ENCODE assay signal across 11 cellular contexts in the genomic region with DNA sequence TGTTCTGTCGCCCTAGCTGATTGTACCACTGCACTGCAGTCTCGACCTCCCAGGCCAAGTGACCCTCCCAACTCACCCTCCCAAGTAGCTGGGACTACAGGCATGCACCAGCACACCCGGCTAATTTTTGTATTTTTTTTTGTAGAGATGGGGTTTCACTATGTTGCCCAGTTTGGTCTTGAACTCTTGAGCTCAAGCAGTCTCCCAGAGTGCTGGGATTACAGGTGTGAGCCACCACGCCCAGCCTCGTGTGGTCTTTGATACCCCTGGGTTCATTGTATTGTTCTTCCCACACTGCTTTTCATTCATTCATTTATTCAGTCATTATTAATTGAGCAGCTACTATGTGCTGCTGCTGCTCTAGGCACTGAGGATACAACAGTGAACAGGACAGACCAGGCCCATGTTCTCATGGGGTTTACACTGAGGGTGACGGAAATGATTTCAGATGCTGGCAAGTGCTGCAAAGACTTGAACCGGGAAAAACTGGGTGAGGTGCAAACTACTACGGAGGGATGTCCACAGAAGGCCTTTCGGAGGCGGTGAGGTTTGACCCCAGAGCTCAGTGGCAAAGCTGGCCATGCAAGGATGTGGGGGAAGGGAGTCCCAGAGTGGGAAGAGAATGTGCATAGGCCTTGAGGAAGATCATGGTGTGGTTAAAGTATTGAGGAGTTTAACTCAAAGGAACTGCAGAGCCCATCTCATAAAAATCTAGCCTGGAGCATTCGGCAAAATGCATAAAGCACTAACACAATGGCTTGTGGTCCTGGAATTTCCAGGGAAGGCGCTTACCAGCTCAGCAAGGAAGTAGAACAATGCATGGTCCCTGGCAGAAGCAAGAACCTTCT. TPM values are rescaled to one million over a fixed set of nuclear protein-coding genes. Genes with fewer than 3 reads are reported as not detected.
DNase-seq lines count a peak whose midpoint lies in the region; ATAC-seq and TF ChIP-seq lines count a peak whose summit lies in the region.
"Had no signal": no experiment of that assay in that cellular context is flagged by ENCODE, and none has a peak within 500 bp of the region (broad histone marks: within the 10 kb centered on the region; RNA-seq: fewer than 3 reads in every experiment).

No MANE protein-coding gene starts in this region.

- H3K27ac ChIP-seq in heart left ventricle (peak overlapping the region in 10 of 12 donors; percentile 1 to 78 (median 28)), transverse colon (peak overlapping the region; percentile 30 to 54 (median 42)), mesenchymal stem cell (ENCODE audit: low read length, poor library complexity, severe bottlenecking) (no peak overlapping the region)
- H3K27ac ChIP-seq: testis had no signal

- peak in 2 of 4 donors; percentile 59 to 69 for ATAC-seq in heart left ventricle
- ATAC-seq in Right ventricle myocardium superior (ENCODE audit: poor library complexity): no peak

- TF ChIP-seq POLR2A in heart left ventricle (IDR thresholded peaks at IDR 0.05) (no peak), transverse colon (IDR thresholded peaks at IDR 0.05) (no peak)

- peak overlapping the region; percentile 98 for H3K27ac Mint-ChIP-seq in activated CD4-positive, alpha-beta memory T cell treated with anti-CD3 and anti-CD28 coated beads, Interleukin-2, amount 10 ng/mL, durations not matched to agents 7 days and 5 days
- H3K27ac Mint-ChIP-seq in immature natural killer cell (peak overlapping the region; percentile 70 to 98 (median 92)), CD14-positive monocyte (no peak overlapping the region)

- no peak overlapping the region for H2BK120ac ChIP-seq in mesenchymal stem cell (ENCODE audit: low read depth, low read length)

- H3K4me1 ChIP-seq in heart left ventricle (peaks cover 0 to 63% (median 19%) of the 10 kb centered on the region in 12 donors), transverse colon (peaks cover 4 to 22% (median 10%) of the 10 kb centered on the region in 4 donors), mesenchymal stem cell (ENCODE audit: control insufficient read depth, insufficient read depth, low read depth, low read length) (peaks cover 7% of the 10 kb centered on the region)
- H3K4me1 ChIP-seq: testis had no signal

- H3K4ac ChIP-seq in mesenchymal stem cell (ENCODE audit: low read depth in 1 of 2, low read length in 2 of 2): no peak overlapping the region

- H4K8ac ChIP-seq in mesenchymal stem cell (ENCODE audit: low read length): no peak overlapping the region

- H2BK5ac ChIP-seq in mesenchymal stem cell (ENCODE audit: low read depth, low read length, poor library complexity, severe bottlenecking): no peak overlapping the region

- H3K36me3 ChIP-seq in heart left ventricle (no peaks in the 10 kb centered on the region), transverse colon (no peaks in the 10 kb centered on the region), mesenchymal stem cell (ENCODE audit: control insufficient read depth in 1 of 2, insufficient read depth in 2 of 2, low read depth in 1 of 2, low read length in 2 of 2) (peaks cover 0 to 3% of the 10 kb centered on the region in 2 experiments)

- peaks cover 73% of the 10 kb centered on the region for H3K4me1 Mint-ChIP-seq in activated CD4-positive, alpha-beta memory T cell treated with anti-CD3 and anti-CD28 coated beads, Interleukin-2, amount 10 ng/mL, durations not matched to agents 7 days and 5 days
- H3K4me1 Mint-ChIP-seq in immature natural killer cell (peaks cover 38 to 44% of the 10 kb centered on the region in 2 donors), CD14-positive monocyte (peaks cover 22% of the 10 kb centered on the region)

- H3K36me3 Mint-ChIP-seq in activated CD4-positive, alpha-beta memory T cell treated with anti-CD3 and anti-CD28 coated beads, Interleukin-2, amount 10 ng/mL, durations not matched to agents 7 days and 5 days (ENCODE audit: low read depth): peaks cover 42% of the 10 kb centered on the region
- peaks cover 0 to 10% (median 0%) of the 10 kb centered on the region in 3 donors for H3K36me3 Mint-ChIP-seq in immature natural killer cell
- H3K36me3 Mint-ChIP-seq in CD14-positive monocyte: peaks cover 21 to 23% of the 10 kb centered on the region in 2 donors

- TF ChIP-seq CTCF in heart left ventricle (IDR thresholded peaks at IDR 0.05) (no peak), transverse colon (IDR thresholded peaks at IDR 0.05) (no peak), CD14-positive monocyte (IDR thresholded peaks at IDR 0.05) (no peak)

- no peak overlapping the region for H3K23ac ChIP-seq in mesenchymal stem cell (ENCODE audit: low read length in 2 of 2)

- no peak overlapping the region for H3K9ac ChIP-seq in mesenchymal stem cell (ENCODE audit: low read length)

- H4K91ac ChIP-seq in mesenchymal stem cell (ENCODE audit: low read length): no peak overlapping the region

- H3K27me3 Mint-ChIP-seq in activated CD4-positive, alpha-beta memory T cell treated with anti-CD3 and anti-CD28 coated beads, Interleukin-2, amount 10 ng/mL, durations not matched to agents 7 days and 5 days: no peaks in the 10 kb centered on the region
- H3K27me3 Mint-ChIP-seq in immature natural killer cell (ENCODE audit: low read depth in 3 of 3) (peaks cover 0 to 4% (median 2%) of the 10 kb centered on the region in 3 donors), CD14-positive monocyte (ENCODE audit: low read depth in 3 of 3) (no peaks in the 10 kb centered on the region)

- H2AFZ ChIP-seq in mesenchymal stem cell (ENCODE audit: low read depth, low read length): no peak overlapping the region

- H3K9me3 Mint-ChIP-seq in activated CD4-positive, alpha-beta memory T cell treated with anti-CD3 and anti-CD28 coated beads, Interleukin-2, amount 10 ng/mL, durations not matched to agents 7 days and 5 days: peaks cover 22% of the 10 kb centered on the region
- H3K9me3 Mint-ChIP-seq in immature natural killer cell: no peaks in the 10 kb centered on the region
- peaks cover 5 to 12% (median 10%) of the 10 kb centered on the region in 7 donors for H3K9me3 Mint-ChIP-seq in CD14-positive monocyte

- H3K4me3 ChIP-seq in heart left ventricle (no peak overlapping the region), transverse colon (no peak overlapping the region), mesenchymal stem cell (ENCODE audit: insufficient read depth in 1 of 2, low read depth in 1 of 2, low read length in 2 of 2) (no peak overlapping the region)
- H3K4me3 ChIP-seq: testis had no signal

- 80 to 87% (median 85%) methylated on average over 12 of the region's 12 CpGs for WGBS in heart left ventricle, 4 donors
- 87 to 92% methylated on average over 3 to 12 of the region's 12 CpGs for WGBS in transverse colon (ENCODE audit: low coverage in 1 of 2), 2 donors
- 93% methylated on average over 11 of the region's 12 CpGs for WGBS in mesenchymal stem cell

- H3K4me3 Mint-ChIP-seq in activated CD4-positive, alpha-beta memory T cell treated with anti-CD3 and anti-CD28 coated beads, Interleukin-2, amount 10 ng/mL, durations not matched to agents 7 days and 5 days: peak overlapping the region; percentile 47
- H3K4me3 Mint-ChIP-seq in immature natural killer cell: peak overlapping the region; percentile 28 to 70 (median 46)
- H3K4me3 Mint-ChIP-seq in CD14-positive monocyte: no peak overlapping the region

- no peak for DNase-seq in heart left ventricle
- DNase-seq in Right ventricle myocardium superior: no peak
- DNase-seq in activated CD4-positive, alpha-beta memory T cell treated with anti-CD3 and anti-CD28 coated beads, Interleukin-2, amount 10 ng/mL, durations not matched to agents 7 days and 5 days: peak; percentile 21
- DNase-seq in immature natural killer cell: no peak
- no peak for DNase-seq in transverse colon
- DNase-seq in mesenchymal stem cell: no peak
- no peak for DNase-seq in CD14-positive monocyte (ENCODE audit: low spot score)
- DNase-seq in NCI-H446 treated with DMSO at 0.1 percent for 48 hours (lab: John Stamatoyannopoulos, UW): no peak
- DNase-seq: MV-4-11, NCI-H82, testis had no signal

- H2AK5ac ChIP-seq in mesenchymal stem cell (ENCODE audit: low read length, severe bottlenecking): no peak overlapping the region

- POLR2A ChIA-PET in activated CD4-positive, alpha-beta memory T cell treated with anti-CD3 and anti-CD28 coated beads, Interleukin-2, amount 10 ng/mL, durations not matched to agents 7 days and 5 days (lab: Charles Lee): interaction anchor here (2.4 to 4.5 kb wide), 2 partner anchors 9 to 72 kb away, joined by 17 to 52 read pairs; partner anchors contain the start of gene CEP20

- H3K14ac ChIP-seq in mesenchymal stem cell (ENCODE audit: low read length in 2 of 2): no peak overlapping the region

- CTCF ChIA-PET in activated CD4-positive, alpha-beta memory T cell treated with anti-CD3 and anti-CD28 coated beads, Interleukin-2, amount 10 ng/mL, durations not matched to agents 7 days and 5 days (lab: Charles Lee): interaction anchor here (0.6 to 1.7 kb wide), 3 partner anchors 9 to 204 kb away, joined by 3 to 4 read pairs (median 4); no protein-coding TSS in a partner anchor

- no peak overlapping the region for H2BK15ac ChIP-seq in mesenchymal stem cell (ENCODE audit: low read depth, poor library complexity, severe bottlenecking)

- H2BK12ac ChIP-seq in mesenchymal stem cell (ENCODE audit: low read length in 2 of 2): no peak overlapping the region

- H3K9me3 ChIP-seq in heart left ventricle (no peaks in the 10 kb centered on the region), transverse colon (no peaks in the 10 kb centered on the region), mesenchymal stem cell (ENCODE audit: control insufficient read depth, low read length) (no peaks in the 10 kb centered on the region)
- H3K9me3 ChIP-seq: testis had no signal

- H3K18ac ChIP-seq in mesenchymal stem cell (ENCODE audit: low read depth in 1 of 2, low read length in 2 of 2): no peak overlapping the region

- H3K27me3 ChIP-seq in heart left ventricle (no peaks in the 10 kb centered on the region), transverse colon (no peaks in the 10 kb centered on the region), mesenchymal stem cell (ENCODE audit: control insufficient read depth in 1 of 2, insufficient read depth in 1 of 2, low read length in 2 of 2) (no peaks in the 10 kb centered on the region)
- H3K27me3 ChIP-seq: testis had no signal

- H3K4me2 ChIP-seq in mesenchymal stem cell (ENCODE audit: low read length, poor library complexity, severe bottlenecking): no peak overlapping the region

- intact Hi-C loops in heart left ventricle (cut with DNase I): loop anchor here in 1 of 10 donors (5.0 kb wide), 1 partner anchor 37 kb away; no protein-coding TSS in a partner anchor
- intact Hi-C loops in Right ventricle myocardium superior (cut with DNase I): no loop called here
- intact Hi-C loops in transverse colon (cut with DNase I; ENCODE audit: low total_unique reads): no loop called here
- intact Hi-C loops in CD14-positive monocyte (cut with micrococcal nuclease): no loop called here

- peaks cover 38% of the 10 kb centered on the region for H3K79me1 ChIP-seq in mesenchymal stem cell (replicated peaks; ENCODE audit: low read length, poor library complexity, severe bottlenecking)

- in situ Hi-C loops in transverse colon (cut with MboI; ENCODE audit: low pct_ligation_motif_present in 1 of 4, low pct_unique_long_range_greater_than_20kb in 1 of 4, low sequenced_read_pairs in 3 of 4): no loop called here

- no peak for TF ChIP-seq EP300 in transverse colon (IDR thresholded peaks at IDR 0.05; ENCODE audit: low read depth)

RNA-seq across cellular contexts. Expression of gene ABCC1, which starts 10.9 kb away (rescaled TPM):
- total RNA-seq in heart left ventricle (10 to 100 TPM; 14.4 to 28.0 (median 24.0) TPM), Right ventricle myocardium superior (24.4 TPM), transverse colon (10 to 100 TPM; 17.1 to 67.3 (median 36.9) TPM)
- polyA plus RNA-seq in heart left ventricle (10 to 100 TPM in 1 of 2 donors, 1 to 10 TPM in 1; 8.1 to 10.8 TPM), immature natural killer cell (1 to 10 TPM; 2.3 to 3.6 (median 2.3) TPM), CD14-positive monocyte (1 to 10 TPM; 1.4 to 3.0 TPM)
- 10 to 100 TPM; 41.4 to 44.2 TPM for total RNA-seq in activated CD4-positive, alpha-beta memory T cell treated with anti-CD3 and anti-CD28 coated beads, Interleukin-2, amount 10 ng/mL, durations not matched to agents 7 days and 5 days
- 42.8 TPM for polyA plus RNA-seq in mesenchymal stem cell (2013, experiment 1 of 2)
- polyA plus RNA-seq in mesenchymal stem cell (2013, experiment 2 of 2): 39.9 TPM

Comparison
In these comparisons a context has a peak if more than half of its experiments do, and no peak if none do; other contexts are left out.
1. H3K27ac Mint-ChIP-seq: peak in activated CD4-positive, alpha-beta memory T cell treated with anti-CD3 and anti-CD28 coated beads, Interleukin-2, amount 10 ng/mL, durations not matched to agents 7 days and 5 days (single experiment) and immature natural killer cell (6 of 6); none in CD14-positive monocyte (0 of 7).
2. H3K4me3 Mint-ChIP-seq: peak in activated CD4-positive, alpha-beta memory T cell treated with anti-CD3 and anti-CD28 coated beads, Interleukin-2, amount 10 ng/mL, durations not matched to agents 7 days and 5 days (single experiment) and immature natural killer cell (5 of 5); none in CD14-positive monocyte (0 of 2).